In genomic region chr9:92133949-92134604, GRCh38 we compare ENCODE assay signal across 8 cellular contexts. TPM values are rescaled to one million over a fixed set of nuclear protein-coding genes. Genes with fewer than 3 reads are reported as not detected.
A peak's percentile ranks its signal among the peaks of the same experiment; 100 is the strongest.
DNase-seq lines count a peak whose midpoint lies in the region; ATAC-seq lines count a peak whose summit lies in the region.

No MANE protein-coding gene starts in this region.

- peaks cover 8% of the 10 kb centered on the region for H3K4me1 ChIP-seq in GM23248 (ENCODE audit: insufficient read depth)

- ATAC-seq in Right ventricle myocardium superior (ENCODE audit: poor library complexity) = peak; percentile 87

- peak overlapping the region; percentile 82 for H3K9ac ChIP-seq in GM23248

- no peaks in the 10 kb centered on the region for H3K9me2 ChIP-seq in GM23248 (ENCODE audit: insufficient read depth)

- in situ Hi-C loops in GM23248 (cut with MboI) = loop anchor here (25.0 kb wide), 1 partner anchor 503 kb away; no protein-coding TSS in a partner anchor

- intact Hi-C loops in Right ventricle myocardium superior (cut with DNase I) = loop anchor here (10.0 kb wide), 1 partner anchor 301 kb away; no protein-coding TSS in a partner anchor
- intact Hi-C loops in posterior cingulate gyrus (cut with DNase I) = loop anchor here (5.0 to 10.0 kb wide), 2 partner anchors 161 to 303 kb away; partner anchors contain the start of gene IARS1

- H3F3A ChIP-seq in GM23248 (ENCODE audit: insufficient read depth) = no peaks in the 10 kb centered on the region

- H3K4me3 ChIP-seq in GM23248 = peak overlapping the region; percentile 64

- H4K20me1 ChIP-seq in GM23248 (ENCODE audit: insufficient read depth) = no peaks in the 10 kb centered on the region

- H3K79me2 ChIP-seq in GM23248 (ENCODE audit: insufficient read depth) = no peaks in the 10 kb centered on the region

- H2AFZ ChIP-seq in GM23248 = peak overlapping the region; percentile 89

- H3K27me3 ChIP-seq in GM23248 (replicated peaks; ENCODE audit: insufficient read depth) = no peaks in the 10 kb centered on the region

- H3K36me3 ChIP-seq in GM23248 (ENCODE audit: low read depth) = no peaks in the 10 kb centered on the region

- WGBS in GM23248 (ENCODE audit: low coverage in 1 of 2, low lambda C conversion rate in 2 of 2, missing lambda C conversion rate in 2 of 2), 2 experiments = 0 to 1% methylated on average over 19 of the region's 19 CpGs

- H3K27ac ChIP-seq in GM23248 = peak overlapping the region; percentile 85

- DNase-seq in DMS 273 (lab: John Stamatoyannopoulos, UW; ENCODE audit: unreplicated experiment) (peak; percentile 93), GM23248 (peak; percentile 89), MV-4-11 (lab: John Stamatoyannopoulos, UW) (peak; percentile 63), SKM-1 (lab: John Stamatoyannopoulos, UW; ENCODE audit: unreplicated experiment) (peak; percentile 31), Right ventricle myocardium superior (peak; percentile 90), posterior cingulate gyrus (peak; percentile 66 to 97 (median 84)), ureter (ENCODE audit: low spot score) (peak; percentile 81)
- DNase-seq in activated naive CD4-positive, alpha-beta T cell treated with anti-CD3 and anti-CD28 coated beads, Interleukin-2, amount 50 U/mL, for 16 hours = peak; percentile 72

- H3K9me3 ChIP-seq in GM23248 (ENCODE audit: low read depth) = no peaks in the 10 kb centered on the region

- H3K4me2 ChIP-seq in GM23248 (ENCODE audit: unreplicated experiment) = peak overlapping the region; percentile 94

RNA-seq across cellular contexts. Expression of gene SPTLC1, which starts 18.9 kb away (rescaled TPM):
- total RNA-seq in GM23248 (2014; rRNA removed; shearing (Covaris generic)) = 102 and 142 TPM in 2 replicates
- 113 and 115 TPM in 2 replicates for polyA plus RNA-seq in GM23248 (2016; fragmentation: Nextera tagmentation; extraction: Ambion mirVana)
- 19.9 TPM for total RNA-seq in Right ventricle myocardium superior
- 77.7 TPM for total RNA-seq in ureter

Comparison
In these comparisons a context has a peak if more than half of its experiments do, and no peak if none do; other contexts are left out.
1. Peak in every context shown above with its lines: DNase-seq, ATAC-seq, H3K4me3 ChIP-seq and H3K27ac ChIP-seq.
2. DNase-seq: peak in every context shown above with its lines; median percentile 93 in DMS 273; 90 in Right ventricle myocardium superior; 89 in GM23248; 84 in posterior cingulate gyrus; 81 in ureter; 72 in activated naive CD4-positive, alpha-beta T cell treated with anti-CD3 and anti-CD28 coated beads, Interleukin-2, amount 50 U/mL, for 16 hours; 63 in MV-4-11; 31 in SKM-1.